In the genomic region with DNA sequence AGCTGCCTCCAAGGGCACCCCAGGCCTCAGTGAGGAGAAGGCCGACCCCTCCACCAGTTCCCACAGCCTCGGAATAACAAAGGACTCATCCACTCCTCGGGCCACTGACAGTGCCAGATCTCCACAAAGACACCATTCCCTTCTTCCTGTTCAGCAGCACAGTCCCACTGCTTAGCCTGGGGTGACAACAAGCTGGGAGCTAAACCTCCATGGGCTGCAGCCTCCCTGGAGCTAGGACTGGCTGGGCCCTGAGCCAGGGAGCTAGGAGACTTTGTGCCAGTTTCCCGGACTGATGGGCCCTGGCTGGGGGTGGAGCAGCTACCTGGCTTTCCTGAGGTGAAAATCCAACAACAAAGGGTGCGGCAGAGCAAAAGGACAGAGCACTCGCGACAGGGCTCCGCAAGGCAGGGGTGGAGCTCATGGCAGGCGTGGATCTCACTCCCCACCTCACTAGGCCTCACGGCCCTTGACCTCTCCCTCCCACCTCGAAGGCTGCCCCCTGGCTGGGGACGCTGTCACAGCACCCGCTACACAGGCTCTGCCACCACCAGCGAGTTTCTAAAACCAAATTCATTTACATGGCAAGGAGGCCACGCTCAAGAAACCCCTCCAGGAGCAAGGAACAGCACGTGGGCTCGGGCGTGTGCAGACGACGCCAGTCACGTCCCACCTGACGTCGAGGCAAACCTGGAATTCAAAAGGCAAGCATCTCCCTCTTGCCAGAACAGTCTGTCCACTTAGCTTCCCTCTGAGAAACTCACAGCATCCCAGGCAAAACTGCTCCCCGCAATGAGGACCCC, we compare ENCODE assay signal across 8 cellular contexts. TPM values are rescaled to one million over a fixed set of nuclear protein-coding genes. Genes with fewer than 3 reads are reported as not detected.
DNase-seq lines count a peak whose midpoint lies in the region; ATAC-seq, FAIRE-seq and TF ChIP-seq lines count a peak whose summit lies in the region.

No MANE protein-coding gene starts in this region.

- peaks cover 60% of the 10 kb centered on the region for H3K79me2 ChIP-seq in GM23338 (replicated peaks; ENCODE audit: insufficient read depth)

- H3K27ac ChIP-seq in CD4-positive, alpha-beta memory T cell (ENCODE audit: low read depth, low read length) = peak overlapping the region; percentile 61
- H3K27ac ChIP-seq in GM23338 (ENCODE audit: low read depth) = peak overlapping the region; percentile 80; the same call in 1 of the 2 replicates
- peak overlapping the region in 1 of 2 donors; percentile 47 for H3K27ac ChIP-seq in kidney (ENCODE audit: low read depth in 2 of 2, low read length in 2 of 2)
- peak overlapping the region; percentile 78 to 89 (median 84) for H3K27ac ChIP-seq in transverse colon
- H3K27ac ChIP-seq in testis = no peak overlapping the region

- TF ChIP-seq POLR2A in transverse colon (IDR thresholded peaks at IDR 0.05) (peak; percentile 36), testis (IDR thresholded peaks at IDR 0.05) (no peak)

- DNase-seq in CD4-positive, alpha-beta memory T cell = peak in 4 of 5 donors; percentile 25 to 54 (median 48)
- DNase-seq in GM23338 (ENCODE audit: low spot score) = peak; percentile 70
- DNase-seq in activated CD8-positive, alpha-beta memory T cell treated with anti-CD3 and anti-CD28 coated beads, Interleukin-2, amount 50 U/mL, for 48 hours = peak; percentile 85
- peak; percentile 79 for DNase-seq in kidney
- peak; percentile 90 for DNase-seq in transverse colon
- no peak for DNase-seq in cerebellar cortex (ENCODE audit: low spot score)
- DNase-seq in testis = no peak

- no peak overlapping the region for H3K9ac ChIP-seq in kidney (ENCODE audit: low read length in 2 of 2)

- ATAC-seq in GM23338 = peak; percentile 72
- no peak for ATAC-seq in GM21526 (IDR thresholded peaks at IDR 0.05; ENCODE audit: low FRiP score, unreplicated experiment)

- no peak for FAIRE-seq in kidney (lab: Jason Lieb, UNC)

- peaks cover 17% of the 10 kb centered on the region; the same call in 1 of the 2 replicates for H4K20me1 ChIP-seq in GM23338 (replicated peaks; ENCODE audit: insufficient read depth)

- H3K4me3 ChIP-seq in CD4-positive, alpha-beta memory T cell (ENCODE audit: low read length in 2 of 2) = peak overlapping the region in 1 of 2 donors; percentile 63
- no peak overlapping the region for H3K4me3 ChIP-seq in GM23338
- no peak overlapping the region for H3K4me3 ChIP-seq in kidney (ENCODE audit: low read length in 2 of 2)
- peak overlapping the region in 2 of 4 donors; percentile 7 to 25 for H3K4me3 ChIP-seq in transverse colon
- H3K4me3 ChIP-seq in testis = no peak overlapping the region

- H3K4me3 Mint-ChIP-seq in CD4-positive, alpha-beta memory T cell = peak overlapping the region in 7 of 8 donors; percentile 86 to 96 (median 91)
- peak overlapping the region; percentile 16; the same call in 1 of the 3 replicates for H3K4me3 Mint-ChIP-seq in GM23338

- in situ Hi-C loops in transverse colon (cut with MboI; ENCODE audit: low pct_ligation_motif_present in 1 of 4, low pct_unique_long_range_greater_than_20kb in 1 of 4, low sequenced_read_pairs in 3 of 4) = no loop called here

- no peaks in the 10 kb centered on the region for H3K27me3 Mint-ChIP-seq in CD4-positive, alpha-beta memory T cell
- peaks cover 15% of the 10 kb centered on the region for H3K27me3 Mint-ChIP-seq in GM23338 (ENCODE audit: insufficient read depth, low read depth, poor library complexity)

- no peaks in the 10 kb centered on the region for H3K27me3 ChIP-seq in CD4-positive, alpha-beta memory T cell (ENCODE audit: insufficient read depth, low read length)
- H3K27me3 ChIP-seq in GM23338 (ENCODE audit: insufficient read depth) (no peaks in the 10 kb centered on the region), transverse colon (no peaks in the 10 kb centered on the region), testis (no peaks in the 10 kb centered on the region)

- H3K9me3 ChIP-seq in CD4-positive, alpha-beta memory T cell (ENCODE audit: control insufficient read depth in 1 of 2, low read length in 2 of 2) = no peaks in the 10 kb centered on the region
- H3K9me3 ChIP-seq in kidney (ENCODE audit: control insufficient read depth in 1 of 2, low read length in 2 of 2) = no peaks in the 10 kb centered on the region
- no peaks in the 10 kb centered on the region for H3K9me3 ChIP-seq in transverse colon
- no peaks in the 10 kb centered on the region for H3K9me3 ChIP-seq in testis

- CTCF ChIA-PET in CD4-positive, alpha-beta memory T cell (lab: Charles Lee; ENCODE audit: partially characterized antibody) = interaction anchor here (1.1 kb wide), 1 partner anchor 14 kb away, joined by 3 read pairs; no protein-coding TSS in a partner anchor

- H2AFZ ChIP-seq in GM23338 = no peak overlapping the region

- H3F3A ChIP-seq in GM23338 (replicated peaks; ENCODE audit: low read depth) = peaks cover 11% of the 10 kb centered on the region; the same call in 1 of the 2 replicates

- H3K4me1 ChIP-seq in CD4-positive, alpha-beta memory T cell (ENCODE audit: insufficient read depth, low read length) = peaks cover 22% of the 10 kb centered on the region
- H3K4me1 ChIP-seq in GM23338 (ENCODE audit: insufficient read depth) (peaks cover 3% of the 10 kb centered on the region), kidney (ENCODE audit: control insufficient read depth in 1 of 2, insufficient read depth in 1 of 2, low read depth in 1 of 2, low read length in 2 of 2) (peaks cover 0 to 19% of the 10 kb centered on the region in 2 donors), transverse colon (peaks cover 4 to 30% (median 24%) of the 10 kb centered on the region in 4 donors), testis (peaks cover 13% of the 10 kb centered on the region)

- no peaks in the 10 kb centered on the region for H3K9me2 ChIP-seq in GM23338 (ENCODE audit: insufficient read depth)

- POLR2A ChIA-PET in CD4-positive, alpha-beta memory T cell (lab: Charles Lee; ENCODE audit: partially characterized antibody) = interaction anchor here (0.5 to 2.4 kb wide), 7 partner anchors 9 to 80 kb away, joined by 3 to 11 read pairs (median 5); a partner anchor contains a TSS

- TF ChIP-seq EP300 in transverse colon (IDR thresholded peaks at IDR 0.05; ENCODE audit: low read depth) = no peak

- TF ChIP-seq CTCF in GM23338 (conservative IDR thresholded peaks at IDR 0.05; ENCODE audit: low read depth in 2 of 2) = peak; percentile 50 to 62
- TF ChIP-seq CTCF in kidney (IDR thresholded peaks at IDR 0.05; ENCODE audit: borderline replicate concordance, extremely low read depth, insufficient read depth) = peak; percentile 46
- TF ChIP-seq CTCF in transverse colon (IDR thresholded peaks at IDR 0.05) = peak; percentile 31 to 82 (median 53)
- no peak for TF ChIP-seq CTCF in testis (IDR thresholded peaks at IDR 0.05)

- no peaks in the 10 kb centered on the region for H3K36me3 ChIP-seq in CD4-positive, alpha-beta memory T cell (ENCODE audit: insufficient read depth, low read length)
- H3K36me3 ChIP-seq in GM23338 (ENCODE audit: insufficient read depth) = no peaks in the 10 kb centered on the region
- no peaks in the 10 kb centered on the region for H3K36me3 ChIP-seq in kidney (ENCODE audit: control insufficient read depth in 1 of 2, insufficient read depth in 2 of 2, low read length in 2 of 2)
- no peaks in the 10 kb centered on the region for H3K36me3 ChIP-seq in transverse colon
- H3K36me3 ChIP-seq in testis (ENCODE audit: low read depth, missing control alignments) = no peaks in the 10 kb centered on the region

- 53 to 61% methylated on average over 5 to 24 of the region's 24 CpGs for WGBS in transverse colon (ENCODE audit: low coverage in 1 of 2), 2 donors
- WGBS in testis, 2 donors = 72 to 74% methylated on average over 21 to 24 of the region's 24 CpGs

- H3K27ac Mint-ChIP-seq in CD4-positive, alpha-beta memory T cell = peak overlapping the region; percentile 73 to 98 (median 96)
- H3K27ac Mint-ChIP-seq in GM23338 = peak overlapping the region; percentile 94

- peaks cover 0 to 2% (median 0%) of the 10 kb centered on the region in 8 donors for H3K9me3 Mint-ChIP-seq in CD4-positive, alpha-beta memory T cell
- no peaks in the 10 kb centered on the region for H3K9me3 Mint-ChIP-seq in GM23338

- peaks cover 20 to 39% (median 25%) of the 10 kb centered on the region in 4 donors for H3K4me1 Mint-ChIP-seq in CD4-positive, alpha-beta memory T cell
- H3K4me1 Mint-ChIP-seq in GM23338 = peaks cover 33% of the 10 kb centered on the region

- peak overlapping the region; percentile 51; the same call in 1 of the 2 replicates for H3K4me2 ChIP-seq in GM23338

- H3K36me3 Mint-ChIP-seq in CD4-positive, alpha-beta memory T cell = peaks cover 2 to 22% of the 10 kb centered on the region in 2 donors
- H3K36me3 Mint-ChIP-seq in GM23338 (ENCODE audit: low read depth) = peaks cover 9% of the 10 kb centered on the region

- intact Hi-C loops in CD4-positive, alpha-beta memory T cell (cut with micrococcal nuclease) = no loop called here
- intact Hi-C loops in kidney (cut with DNase I) (no loop called here), transverse colon (cut with DNase I; ENCODE audit: low total_unique reads) (no loop called here), testis (cut with DNase I; ENCODE audit: low total_unique reads) (loop anchor here (10.0 kb wide), 1 partner anchor 566 kb away; no protein-coding TSS in a partner anchor)

RNA-seq across cellular contexts. Expression of a gene that starts 13.8 kb away (rescaled TPM):
- total RNA-seq in CD4-positive, alpha-beta memory T cell = 100 to 1,000 TPM; 123 to 130 TPM
- polyA plus RNA-seq in CD4-positive, alpha-beta memory T cell = 10 to 100 TPM; 29.4 to 48.7 TPM
- 53.4 and 63.0 TPM in 2 replicates for total RNA-seq in GM23338 (2014; rRNA removed; shearing (Covaris generic))
- 16.8 and 17.6 TPM in 2 replicates for polyA plus RNA-seq in GM23338 (2016; fragmentation: Nextera tagmentation; extraction: Ambion mirVana)
- total RNA-seq in kidney = 50.2 TPM
- 11.3 TPM for polyA plus RNA-seq in kidney (ENCODE audit: insufficient read depth, low read depth, low replicate concordance)
- total RNA-seq in transverse colon = 100 to 1,000 TPM in 2 of 4 donors, 10 to 100 TPM in 2; 63.4 to 202 (median 83.9) TPM
- total RNA-seq in testis = 10 to 100 TPM; 48.8 to 50.0 TPM
- polyA plus RNA-seq in testis (ENCODE audit: insufficient read depth, low read depth, low replicate concordance) = 25.9 TPM

RNA-seq across cellular contexts. Expression of a gene that starts 20.0 kb away (rescaled TPM):
- 10 to 100 TPM; 44.2 to 44.7 TPM for total RNA-seq in CD4-positive, alpha-beta memory T cell
- polyA plus RNA-seq in CD4-positive, alpha-beta memory T cell = 10 to 100 TPM in 1 of 2 donors, 1 to 10 TPM in 1; 2.5 to 24.5 TPM
- total RNA-seq in GM23338 (2014; rRNA removed; shearing (Covaris generic)) = 19.8 and 22.4 TPM in 2 replicates
- polyA plus RNA-seq in GM23338 (2016; fragmentation: Nextera tagmentation; extraction: Ambion mirVana) = 76.7 and 82.1 TPM in 2 replicates
- 24.0 TPM for total RNA-seq in kidney
- polyA plus RNA-seq in kidney (ENCODE audit: insufficient read depth, low read depth, low replicate concordance) = 13.9 TPM
- 100 to 1,000 TPM in 1 of 4 donors, 10 to 100 TPM in 3; 28.4 to 183 (median 60.5) TPM for total RNA-seq in transverse colon
- 10 to 100 TPM; 48.1 to 56.0 TPM for total RNA-seq in testis
- 57.7 TPM for polyA plus RNA-seq in testis (ENCODE audit: insufficient read depth, low read depth, low replicate concordance)

RNA-seq across cellular contexts. Expression of a gene that starts 45.4 kb away (rescaled TPM):
- total RNA-seq in CD4-positive, alpha-beta memory T cell = 100 to 1,000 TPM; 148 to 162 TPM
- polyA plus RNA-seq in CD4-positive, alpha-beta memory T cell = 10 to 100 TPM in 1 of 2 donors, 1 to 10 TPM in 1; 7.2 to 24.0 TPM
- total RNA-seq in GM23338 (2014; rRNA removed; shearing (Covaris generic)) = 19.6 and 22.8 TPM in 2 replicates
- polyA plus RNA-seq in GM23338 (2016; fragmentation: Nextera tagmentation; extraction: Ambion mirVana) = 72.6 and 76.1 TPM in 2 replicates
- total RNA-seq in kidney = 37.3 TPM
- polyA plus RNA-seq in kidney (ENCODE audit: insufficient read depth, low read depth, low replicate concordance) = 21.5 TPM
- total RNA-seq in transverse colon = 100 to 1,000 TPM in 2 of 4 donors, 10 to 100 TPM in 2; 52.9 to 250 (median 161) TPM
- 100 to 1,000 TPM in 1 of 2 donors, 10 to 100 TPM in 1; 75.9 to 153 TPM for total RNA-seq in testis
- 44.8 TPM for polyA plus RNA-seq in testis (ENCODE audit: insufficient read depth, low read depth, low replicate concordance)

RNA-seq across cellular contexts. Expression of a gene that starts 46.8 kb away (rescaled TPM):
- 1 to 10 TPM; 3.5 to 3.7 TPM for total RNA-seq in CD4-positive, alpha-beta memory T cell
- polyA plus RNA-seq in CD4-positive, alpha-beta memory T cell = under 1 TPM in 1 of 2 donors, not detected in 1; 0.53 TPM
- 12.5 and 15.8 TPM in 2 replicates for total RNA-seq in GM23338 (2014; rRNA removed; shearing (Covaris generic))
- polyA plus RNA-seq in GM23338 (2016; fragmentation: Nextera tagmentation; extraction: Ambion mirVana) (15.0 and 16.2 TPM in 2 replicates), kidney (ENCODE audit: insufficient read depth, low read depth, low replicate concordance) (4.0 TPM), testis (ENCODE audit: insufficient read depth, low read depth, low replicate concordance) (13.1 TPM)
- total RNA-seq in kidney (7.1 TPM), transverse colon (10 to 100 TPM in 2 of 4 donors, 1 to 10 TPM in 2; 4.9 to 58.9 (median 9.9) TPM), testis (10 to 100 TPM; 49.0 to 50.2 TPM)

Comparison
In these comparisons a context has a peak if more than half of its experiments do, and no peak if none do; other contexts are left out.
1. DNase-seq: peak in CD4-positive, alpha-beta memory T cell (4 of 5), GM23338 (single experiment), activated CD8-positive, alpha-beta memory T cell treated with anti-CD3 and anti-CD28 coated beads, Interleukin-2, amount 50 U/mL, for 48 hours (single experiment), kidney (single experiment) and transverse colon (single experiment); none in cerebellar cortex (single experiment) and testis (single experiment).
2. H3K27ac ChIP-seq: peak in CD4-positive, alpha-beta memory T cell (single experiment), GM23338 (single experiment) and transverse colon (4 of 4); none in testis (0 of 2).
3. CTCF ChIP-seq: peak in GM23338 (2 of 2), kidney (single experiment) and transverse colon (5 of 5); none in testis (0 of 3).